Comparison of ENCODE assay signal across 25 cellular contexts in genomic region chr1:17924578-17924977, GRCh38.
"Had no signal": no experiment of that assay in that cellular context is flagged by ENCODE, and none has a peak within 500 bp of the region (broad histone marks: within the 10 kb centered on the region; RNA-seq: fewer than 3 reads in every experiment).

No MANE protein-coding gene starts in this region.

- H3K27me3 ChIP-seq: colonic mucosa, foreskin keratinocyte, ovary, testis, upper lobe of left lung had no signal

- ATAC-seq: esophagus mucosa; foreskin keratinocyte; gastroesophageal sphincter; heart left ventricle; left lung; naive thymus-derived CD8-positive, alpha-beta T cell; psoas muscle; stimulated activated memory B cell treated with anti-CD40 and anti-IgM and Interleukin-4, amounts not matched to agents 10 μg/mL and 1 μg/mL and 100 μg/mL, for 72 hours; stimulated activated naive CD8-positive, alpha-beta T cell treated with anti-CD3 and anti-CD28 coated beads, Interleukin-15, Interleukin-2, amounts not matched to agents 100 U/mL and 50 U/mL, for 24 hours had no signal

- H3K4me2 ChIP-seq: hepatocyte had no signal

- H3K79me2 ChIP-seq: hepatocyte had no signal

- H3K36me3 ChIP-seq: colonic mucosa, gastroesophageal sphincter, heart left ventricle, left lung, ovary, sigmoid colon, tibial artery, upper lobe of left lung had no signal

- H3K4me3 ChIP-seq: colonic mucosa, gastroesophageal sphincter, heart left ventricle, hepatocyte, left lung, ovary, psoas muscle, sigmoid colon, testis, tibial artery, upper lobe of left lung had no signal

- FAIRE-seq: urothelium cell line had no signal

- H3K9me3 ChIP-seq: colonic mucosa, gastroesophageal sphincter, heart left ventricle, left lung, ovary, psoas muscle, sigmoid colon, testis, tibial artery, upper lobe of left lung had no signal

- H2AFZ ChIP-seq: hepatocyte had no signal

- H3K4me1 ChIP-seq: colonic mucosa, foreskin keratinocyte, left lung, psoas muscle, testis, tibial artery, upper lobe of left lung had no signal

- H3K27ac ChIP-seq: colonic mucosa, epithelial cell of prostate, foreskin keratinocyte, gastroesophageal sphincter, heart left ventricle, hepatocyte, left lung, ovary, psoas muscle, sigmoid colon, testis, tibial artery, upper lobe of left lung had no signal

- DNase-seq: colonic mucosa; effector CD8-positive, alpha-beta T cell; endodermal cell; foreskin keratinocyte; heart left ventricle; left cardiac atrium; left lung; naive thymus-derived CD8-positive, alpha-beta T cell; nephron progenitor cell; ovary; psoas muscle; right cardiac atrium; sigmoid colon; stimulated activated CD4-positive, alpha-beta T cell treated with anti-CD3 and anti-CD28 coated beads, Interleukin-4, amount 100 ng/mL, for 4 hours; stimulated activated naive CD8-positive, alpha-beta T cell treated with anti-CD3 and anti-CD28 coated beads, Interleukin-15, Interleukin-2, amounts not matched to agents 100 U/mL and 50 U/mL, for 24 hours; substantia nigra; testis; upper lobe of left lung had no signal
